ENCODE assay signal across 9 cellular contexts in genomic region chr10:11016959-11017574, GRCh38. TPM values are rescaled to one million over a fixed set of nuclear protein-coding genes. Genes with fewer than 3 reads are reported as not detected.
DNase-seq lines count a peak whose midpoint lies in the region; ATAC-seq and TF ChIP-seq lines count a peak whose summit lies in the region.
"Had no signal": no experiment of that assay in that cellular context is flagged by ENCODE, and none has a peak within 500 bp of the region (broad histone marks: within the 10 kb centered on the region; RNA-seq: fewer than 3 reads in every experiment).

No MANE protein-coding gene starts in this region.

- POLR2A ChIA-PET in HEK293T (lab: Yijun Ruan, JAX): interaction anchor here (0.7 to 2.7 kb wide), 5 partner anchors 10 to 1150 kb away, joined by 3 to 14 read pairs (median 6); no protein-coding TSS in a partner anchor

- CTCF ChIA-PET in HEK293T (lab: Yijun Ruan, JAX): no interaction called here

- intact Hi-C loops in testis (cut with DNase I; ENCODE audit: low total_unique reads): no loop called here

- H3K4me1 Mint-ChIP-seq in activated T-helper 17 cell treated with anti-CD3 and anti-CD28 coated beads, Interleukin-2, amount 50 U/mL, for 72 hours: peaks cover 4% of the 10 kb centered on the region
- peaks cover 10 to 12% of the 10 kb centered on the region in 2 donors for H3K4me1 Mint-ChIP-seq in immature natural killer cell

- ATAC-seq in activated T-helper 17 cell treated with anti-CD3 and anti-CD28 coated beads, Interleukin-2, amount 50 U/mL, for 72 hours (replicated peaks): peak; percentile 51
- no peak for ATAC-seq in HG03457 (IDR thresholded peaks at IDR 0.05; ENCODE audit: unreplicated experiment)
- ATAC-seq: HCT116 had no signal

- no peaks in the 10 kb centered on the region for H3K27me3 ChIP-seq in testis

- 24 to 33% methylated on average over 15 to 17 of the region's 19 CpGs for WGBS in testis, 2 donors

- H3K36me3 ChIP-seq in testis (ENCODE audit: low read depth, missing control alignments): no peaks in the 10 kb centered on the region

- no peak overlapping the region for H3K27ac Mint-ChIP-seq in activated T-helper 17 cell treated with anti-CD3 and anti-CD28 coated beads, Interleukin-2, amount 50 U/mL, for 72 hours
- H3K27ac Mint-ChIP-seq in immature natural killer cell: no peak overlapping the region

- H3K9me3 ChIP-seq in testis: no peaks in the 10 kb centered on the region

- peak overlapping the region; percentile 62 for H3K4me3 Mint-ChIP-seq in activated T-helper 17 cell treated with anti-CD3 and anti-CD28 coated beads, Interleukin-2, amount 50 U/mL, for 72 hours
- H3K4me3 Mint-ChIP-seq in immature natural killer cell: peak overlapping the region; percentile 62 to 77 (median 76)

- no peak for TF ChIP-seq CTCF in testis (IDR thresholded peaks at IDR 0.05)

- TF ChIP-seq POLR2A in testis (IDR thresholded peaks at IDR 0.05): no peak

- no peaks in the 10 kb centered on the region for H3K9me3 Mint-ChIP-seq in activated T-helper 17 cell treated with anti-CD3 and anti-CD28 coated beads, Interleukin-2, amount 50 U/mL, for 72 hours
- H3K9me3 Mint-ChIP-seq in immature natural killer cell: no peaks in the 10 kb centered on the region

- H3K4me3 ChIP-seq in testis: peak overlapping the region; percentile 69 to 87

- DNase-seq in ELF-1 (ENCODE audit: low read depth, low spot score): peak; percentile 78
- no peak for DNase-seq in HEK293T (ENCODE audit: extremely low spot score)
- peak in 1 of 3 donors; percentile 9 for DNase-seq in immature natural killer cell
- peak; percentile 54 for DNase-seq in testis
- DNase-seq in nucleus accumbens (lab: John Stamatoyannopoulos, UW): no peak
- DNase-seq in NCI-H226: no peak

- H3K36me3 Mint-ChIP-seq in activated T-helper 17 cell treated with anti-CD3 and anti-CD28 coated beads, Interleukin-2, amount 50 U/mL, for 72 hours (ENCODE audit: low read depth): peaks cover 13% of the 10 kb centered on the region
- H3K36me3 Mint-ChIP-seq in immature natural killer cell: peaks cover 0 to 3% (median 0%) of the 10 kb centered on the region in 3 donors

- no peaks in the 10 kb centered on the region for H3K4me1 ChIP-seq in testis

- peaks cover 62% of the 10 kb centered on the region for H3K27me3 Mint-ChIP-seq in activated T-helper 17 cell treated with anti-CD3 and anti-CD28 coated beads, Interleukin-2, amount 50 U/mL, for 72 hours
- peaks cover 18 to 51% (median 28%) of the 10 kb centered on the region in 3 donors for H3K27me3 Mint-ChIP-seq in immature natural killer cell (ENCODE audit: low read depth in 3 of 3)

- peak overlapping the region; percentile 82 to 88 for H3K27ac ChIP-seq in testis

TF ChIP-seq in HEK293T, 16 proteins besides CTCF, POLR2A, EP300 and RAD21:
- TF ChIP-seq ARNT (IDR thresholded peaks at IDR 0.05) (no peak), CTBP1 (IDR thresholded peaks at IDR 0.05; ENCODE audit: borderline replicate concordance) (no peak), PKNOX1 (IDR thresholded peaks at IDR 0.05) (peak; percentile 43)

RNA-seq across cellular contexts. Expression of gene CELF2, which starts 0.6 kb away (rescaled TPM):
- total RNA-seq in activated T-helper 17 cell treated with anti-CD3 and anti-CD28 coated beads, Interleukin-2, amount 50 U/mL, for 72 hours: 100 to 1,000 TPM; 139 to 146 TPM
- 100 to 1,000 TPM in 1 of 3 donors, 10 to 100 TPM in 2; 64.2 to 174 (median 95.4) TPM for polyA plus RNA-seq in immature natural killer cell
- total RNA-seq in testis: 10 to 100 TPM; 27.8 to 41.6 TPM
- 17.5 TPM for polyA plus RNA-seq in testis (ENCODE audit: insufficient read depth, low read depth, low replicate concordance)

Comparison
In these comparisons a context has a peak if more than half of its experiments do, and no peak if none do; other contexts are left out.
1. DNase-seq: peak in ELF-1 (single experiment) and testis (single experiment); none in HEK293T (single experiment), nucleus accumbens (0 of 56) and NCI-H226 (single experiment).